In the genomic region with DNA sequence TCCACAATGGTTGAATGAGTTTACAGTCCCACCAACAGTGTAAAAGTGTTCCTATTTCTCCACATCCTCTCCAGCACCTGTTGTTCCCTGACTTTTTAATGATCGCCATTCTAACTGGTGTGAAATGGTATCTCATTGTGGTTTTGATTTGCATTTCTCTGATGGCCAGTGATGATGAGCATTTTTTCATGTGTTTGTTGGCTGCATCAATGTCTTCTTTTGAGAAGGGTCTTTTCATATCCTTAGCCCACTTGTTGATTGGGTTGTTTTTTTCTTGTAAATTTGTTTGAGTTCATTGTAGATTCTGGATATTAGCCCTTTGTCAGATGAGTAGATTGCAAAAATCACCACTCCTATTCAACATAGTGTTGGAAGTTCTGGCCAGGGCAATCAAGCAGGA, we compare ENCODE assay signal across 1 cellular context.
TF ChIP-seq lines count a peak whose summit lies in the region.
"Not testable (repeated sequence)": the region's sequence is repeated elsewhere in the genome, so short reads cannot be mapped to it uniquely, and the experiment has no call there.

No MANE protein-coding gene starts in this region.

- not testable (repeated sequence) for TF ChIP-seq CTCF in HEK293 (tag by site-specific recombination; IDR thresholded peaks at IDR 0.05)

- H3K4me1 ChIP-seq in HEK293 (ENCODE audit: control insufficient read depth, insufficient read depth, low read length) = not testable (repeated sequence)

- not testable (repeated sequence) for H3K27ac ChIP-seq in HEK293 (ENCODE audit: extremely low read depth, low read depth, low read length)

- H3K4me3 ChIP-seq in HEK293 (ENCODE audit: low read depth, low read length) = not testable (repeated sequence)

- not testable (repeated sequence) for H3K36me3 ChIP-seq in HEK293 (ENCODE audit: control insufficient read depth in 2 of 2, insufficient read depth in 1 of 2, low read length in 2 of 2)

- H3K9me3 ChIP-seq in HEK293 (ENCODE audit: control insufficient read depth, insufficient read depth, low read depth, low read length) = not testable (repeated sequence)

- POLR2A ChIA-PET in HEK293 (lab: Yijun Ruan, JAX) = not testable (repeated sequence)

- CTCF ChIA-PET in HEK293 (lab: Yijun Ruan, JAX) = not testable (repeated sequence)

TF ChIP-seq in HEK293, 187 proteins besides CTCF, POLR2A, EP300 and RAD21:
- TF ChIP-seq SCRT2 (tag by site-specific recombination; IDR thresholded peaks at IDR 0.05) (peak; percentile 78), SCRT1 (tag by site-specific recombination; IDR thresholded peaks at IDR 0.05; ENCODE audit: borderline replicate concordance) (peak; percentile 54; the same call in 1 of the 2 replicates)
